12 cellular contexts compared by ENCODE assay signal in the genomic region with DNA sequence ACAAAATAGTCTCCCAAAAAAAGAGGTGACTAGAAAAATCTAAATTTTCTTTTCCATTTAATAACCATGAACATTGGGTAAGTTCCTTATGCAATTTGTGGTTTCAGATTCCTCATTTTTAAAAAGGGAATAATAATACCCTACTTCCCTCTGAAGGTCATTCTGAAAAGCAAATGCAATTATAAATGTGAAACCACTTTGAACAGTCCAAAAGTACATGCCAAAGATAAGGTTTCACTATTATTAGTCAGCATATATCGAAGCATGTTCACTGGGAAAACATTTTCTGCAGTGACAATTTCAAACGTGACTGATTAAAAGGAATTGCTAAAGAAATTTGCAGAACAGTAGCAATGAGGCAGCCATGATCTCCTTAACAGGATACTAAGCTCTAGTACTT.
A peak's percentile ranks its signal among the peaks of the same experiment; 100 is the strongest.
DNase-seq lines count a peak whose midpoint lies in the region; ATAC-seq, FAIRE-seq and TF ChIP-seq lines count a peak whose summit lies in the region.
"Had no signal": no experiment of that assay in that cellular context is flagged by ENCODE, and none has a peak within 500 bp of the region (broad histone marks: within the 10 kb centered on the region; RNA-seq: fewer than 3 reads in every experiment).

No MANE protein-coding gene starts in this region.

- H2AFZ ChIP-seq in HepG2 (ENCODE audit: low read length) (no peak overlapping the region), neural progenitor cell (replicated peaks) (no peak overlapping the region)

- TF ChIP-seq EP300 in HepG2 (IDR thresholded peaks at IDR 0.05; ENCODE audit: low read depth in 2 of 2, low read length in 2 of 2), result no peak
- TF ChIP-seq EP300 in HepG2 (CRISPR knock-in tag; IDR thresholded peaks at IDR 0.05; ENCODE audit: borderline replicate concordance), result no peak

- CTCF ChIA-PET in HepG2 (lab: Yijun Ruan, JAX; ENCODE audit: low intra/inter-chr PET ratio, low total read pairs), result no interaction called here

- H3K4me3 Mint-ChIP-seq in neural progenitor cell, result no peak overlapping the region
- H3K4me3 Mint-ChIP-seq: activated T-cell treated with anti-CD3 and anti-CD28 coated beads, Interleukin-2, amount 50 U/mL, for 72 hours; T-helper 1 cell treated with Interleukin-12 subunit alpha and Interleukin-12 subunit beta and Interleukin-4 antibody, amounts not matched to agents 30 μg/mL and 1 μg/mL, for 36 hours had no signal

- no peak for TF ChIP-seq POLR2A in HepG2 (IDR thresholded peaks at IDR 0.05; ENCODE audit: insufficient read depth in 1 of 2, low read depth in 2 of 2, low read length in 2 of 2)
- TF ChIP-seq POLR2A in GM18505 (IDR thresholded peaks at IDR 0.05; ENCODE audit: borderline replicate concordance, extremely low read depth, insufficient read depth, insufficient read length), result no peak

- H3K9me3 ChIP-seq in HUES48 (ENCODE audit: control insufficient read depth, insufficient read depth, low read length), result no peaks in the 10 kb centered on the region
- H3K9me3 ChIP-seq in ascending aorta, result no peaks in the 10 kb centered on the region
- no peaks in the 10 kb centered on the region for H3K9me3 ChIP-seq in HepG2 (ENCODE audit: low read length)
- no peaks in the 10 kb centered on the region for H3K9me3 ChIP-seq in neural progenitor cell (ENCODE audit: low read depth)

- no peaks in the 10 kb centered on the region for H4K20me1 ChIP-seq in HepG2 (ENCODE audit: insufficient read depth, low read length)
- no peaks in the 10 kb centered on the region for H4K20me1 ChIP-seq in neural progenitor cell (ENCODE audit: low read depth)

- POLR2A ChIA-PET in HepG2 (lab: Yijun Ruan, JAX), result no interaction called here

- H3K9me3 Mint-ChIP-seq in neural progenitor cell, result peaks cover 6% of the 10 kb centered on the region
- H3K9me3 Mint-ChIP-seq: T-helper 1 cell treated with Interleukin-12 subunit alpha and Interleukin-12 subunit beta and Interleukin-4 antibody, amounts not matched to agents 30 μg/mL and 1 μg/mL, for 36 hours had no signal

- intact Hi-C loops in ascending aorta (cut with DNase I) (loop anchor here (5.0 kb wide), 1 partner anchor 96 kb away; no protein-coding TSS in a partner anchor), HepG2 (cut with micrococcal nuclease; ENCODE audit: unreplicated experiment) (no loop called here)

- no peak overlapping the region for H3K4me3 ChIP-seq in AG09309 (ENCODE audit: control insufficient read depth, low read depth, low read length)
- no peak overlapping the region for H3K4me3 ChIP-seq in HUES48 (ENCODE audit: low read depth, low read length)
- H3K4me3 ChIP-seq in ascending aorta, result peak overlapping the region in 1 of 2 donors; percentile 12
- no peak overlapping the region for H3K4me3 ChIP-seq in HepG2 (replicated peaks in 1 of 3; ENCODE audit: insufficient read depth in 1 of 3, low read depth in 2 of 3, low read length in 3 of 3)
- H3K4me3 ChIP-seq in neural progenitor cell, result no peak overlapping the region

- H3K27me3 ChIP-seq in HUES48 (ENCODE audit: control insufficient read depth, insufficient read depth, low read length), result no peaks in the 10 kb centered on the region
- H3K27me3 ChIP-seq in ascending aorta, result no peaks in the 10 kb centered on the region
- H3K27me3 ChIP-seq in HepG2 (ENCODE audit: control insufficient read depth in 1 of 2, insufficient read depth in 2 of 2, low read length in 2 of 2), result no peaks in the 10 kb centered on the region
- H3K27me3 ChIP-seq in neural progenitor cell, result no peaks in the 10 kb centered on the region

- DNase-seq in AG09309 (ENCODE audit: low read depth), result peak; percentile 48
- no peak for DNase-seq in ascending aorta (ENCODE audit: low spot score in 2 of 2)
- DNase-seq in HepG2 (ENCODE audit: low spot score), result peak; percentile 18
- no peak for DNase-seq in neural progenitor cell (ENCODE audit: low spot score)
- DNase-seq in activated CD4-positive, CD25-positive, alpha-beta regulatory T cell treated with anti-CD3 and anti-CD28 coated beads, Interleukin-2, amount 50 U/mL, for 72 hours, result no peak
- DNase-seq: activated T-cell treated with anti-CD3 and anti-CD28 coated beads, Interleukin-2, amount 50 U/mL, for 72 hours; DMS153; NCI-H1694 treated with DMSO at 0.1 percent for 48 hours had no signal

- no peaks in the 10 kb centered on the region for H3K36me3 Mint-ChIP-seq in neural progenitor cell

- no peaks in the 10 kb centered on the region for H3K27me3 Mint-ChIP-seq in neural progenitor cell (ENCODE audit: insufficient read depth, low read depth)

- H3K9ac ChIP-seq in HUES48 (ENCODE audit: low read depth, low read length) (no peak overlapping the region), HepG2 (ENCODE audit: insufficient read depth, low read depth, low read length) (no peak overlapping the region), neural progenitor cell (no peak overlapping the region)

- H3K4me1 ChIP-seq in HUES48 (ENCODE audit: control insufficient read depth, insufficient read depth, low read length), result peaks cover 11% of the 10 kb centered on the region
- peaks cover 8 to 25% of the 10 kb centered on the region in 2 donors for H3K4me1 ChIP-seq in ascending aorta
- H3K4me1 ChIP-seq in HepG2 (ENCODE audit: insufficient read depth, low read length), result peaks cover 13% of the 10 kb centered on the region
- no peaks in the 10 kb centered on the region for H3K4me1 ChIP-seq in neural progenitor cell

- WGBS in HepG2 (ENCODE audit: low lambda C conversion rate), result 2% methylated on average over 2 of the region's 2 CpGs

- TF ChIP-seq RAD21 in HepG2 (CRISPR knock-in tag; IDR thresholded peaks at IDR 0.05), result no peak

- no peaks in the 10 kb centered on the region for H3F3A ChIP-seq in neural progenitor cell (ENCODE audit: low read depth)

- H3K27ac Mint-ChIP-seq in neural progenitor cell, result no peak overlapping the region
- H3K27ac Mint-ChIP-seq: activated T-cell treated with anti-CD3 and anti-CD28 coated beads, Interleukin-2, amount 50 U/mL, for 72 hours; T-helper 1 cell treated with Interleukin-12 subunit alpha and Interleukin-12 subunit beta and Interleukin-4 antibody, amounts not matched to agents 30 μg/mL and 1 μg/mL, for 36 hours had no signal

- H3K4me2 ChIP-seq in HepG2 (ENCODE audit: low read depth, low read length) (no peak overlapping the region), neural progenitor cell (no peak overlapping the region)

- BruUV-seq in HepG2 (replicated peaks; lab: Mats Ljungman, UMichigan), result no TSS peak

- H3K79me2 ChIP-seq in HepG2 (ENCODE audit: insufficient read depth, low read length), result no peaks in the 10 kb centered on the region
- no peaks in the 10 kb centered on the region for H3K79me2 ChIP-seq in neural progenitor cell (ENCODE audit: low read depth)

- ATAC-seq in HepG2, result no peak
- ATAC-seq in GM18505 (IDR thresholded peaks at IDR 0.05; ENCODE audit: unreplicated experiment), result no peak
- no peak for ATAC-seq in GM21529 (IDR thresholded peaks at IDR 0.05; ENCODE audit: unreplicated experiment)

- peak overlapping the region; percentile 62 for H3K27ac ChIP-seq in HUES48 (ENCODE audit: low read depth, low read length)
- H3K27ac ChIP-seq in ascending aorta, result peak overlapping the region; percentile 60 to 67
- H3K27ac ChIP-seq in HepG2 (ENCODE audit: extremely low read length, insufficient read depth, low read length), result no peak overlapping the region
- no peak overlapping the region for H3K27ac ChIP-seq in neural progenitor cell

- H3K4me1 Mint-ChIP-seq in neural progenitor cell, result peaks cover 18% of the 10 kb centered on the region

- H3K36me3 ChIP-seq in HUES48 (ENCODE audit: control insufficient read depth, insufficient read depth, low read length) (no peaks in the 10 kb centered on the region), ascending aorta (no peaks in the 10 kb centered on the region), HepG2 (replicated peaks in 1 of 2; ENCODE audit: control insufficient read depth in 1 of 2, insufficient read depth in 2 of 2, low read length in 2 of 2) (no peaks in the 10 kb centered on the region), neural progenitor cell (no peaks in the 10 kb centered on the region)

- in situ Hi-C loops in HepG2 (cut with HindIII; ENCODE audit: extremely low pct_ligation_motif_present, low pct_unique_long_range_greater_than_20kb), result no loop called here

- FAIRE-seq in HepG2 (lab: Jason Lieb, UNC), result no peak

- TF ChIP-seq CTCF in AG09309 (IDR thresholded peaks at IDR 0.05; ENCODE audit: control insufficient read depth, insufficient read depth, low read depth, low read length, missing control alignments), result no peak
- no peak for TF ChIP-seq CTCF in ascending aorta (IDR thresholded peaks at IDR 0.05)
- no peak for TF ChIP-seq CTCF in HepG2 (CRISPR knock-in tag; IDR thresholded peaks at IDR 0.05)
- TF ChIP-seq CTCF in neural progenitor cell (IDR thresholded peaks at IDR 0.05), result no peak

TF ChIP-seq in HepG2, 621 proteins besides CTCF, POLR2A, EP300 and RAD21:
- TF ChIP-seq JDP2 (CRISPR knock-in tag; IDR thresholded peaks at IDR 0.05; ENCODE audit: borderline replicate concordance), result no peak
- 0 out of 4 replicates have a peak, but pooled peaks of 1 of the 2 experiments have one; percentile 8 for TF ChIP-seq MAFK (conservative IDR thresholded peaks at IDR 0.05 in 1 of 2, IDR thresholded peaks at IDR 0.05 in 1 of 2; ENCODE audit: low read length in 2 of 2)

Comparison
In these comparisons a context has a peak if more than half of its experiments do, and no peak if none do; other contexts are left out.
1. DNase-seq: peak in AG09309 (single experiment) and HepG2 (single experiment); none in ascending aorta (0 of 2), neural progenitor cell (single experiment) and activated CD4-positive, CD25-positive, alpha-beta regulatory T cell treated with anti-CD3 and anti-CD28 coated beads, Interleukin-2, amount 50 U/mL, for 72 hours (single experiment).
2. H3K27ac ChIP-seq: peak in HUES48 (single experiment) and ascending aorta (2 of 2); none in HepG2 (single experiment) and neural progenitor cell (single experiment).